Comparison of ENCODE assay signal across 21 cellular contexts in the genomic region with DNA sequence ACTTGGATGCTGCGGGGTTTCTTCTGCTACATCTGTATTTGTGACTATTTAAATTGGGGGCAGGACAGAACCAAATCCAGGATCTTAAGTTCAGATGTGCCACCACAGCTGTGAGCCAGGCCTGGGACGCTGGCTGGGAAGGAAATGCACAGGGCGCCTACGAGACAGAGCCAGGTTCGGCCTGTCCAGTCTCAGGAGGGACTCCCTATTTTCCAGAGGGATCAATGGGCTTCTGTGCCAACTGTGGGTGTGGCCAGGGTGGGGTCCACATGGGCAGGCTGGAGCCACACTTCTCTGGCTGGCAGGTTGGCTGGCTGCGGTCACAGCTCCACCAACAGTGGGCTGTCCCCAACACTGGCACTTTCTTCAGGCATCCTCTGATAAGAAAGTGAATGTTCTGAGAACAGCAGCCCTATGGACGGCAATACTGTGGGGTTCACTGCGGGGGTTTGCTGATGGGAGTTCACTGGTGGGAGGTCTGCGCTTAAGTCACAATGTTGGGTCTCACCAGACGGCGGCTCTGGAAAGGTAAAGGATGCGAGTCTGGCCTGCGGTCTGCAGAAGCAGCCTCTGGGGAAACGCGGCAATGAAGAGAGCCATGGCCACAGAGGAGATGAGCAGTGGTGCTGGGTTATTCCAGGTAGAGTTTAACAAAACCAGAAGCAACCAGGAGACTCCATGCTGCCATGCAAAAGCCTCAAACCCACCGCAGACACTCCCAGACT.
DNase-seq lines count a peak whose midpoint lies in the region; ATAC-seq and TF ChIP-seq lines count a peak whose summit lies in the region.
"Had no signal": no experiment of that assay in that cellular context is flagged by ENCODE, and none has a peak within 500 bp of the region (broad histone marks: within the 10 kb centered on the region; RNA-seq: fewer than 3 reads in every experiment).

No MANE protein-coding gene starts in this region.

- DNase-seq in CD14-positive monocyte (ENCODE audit: low spot score) (no peak), Panc1 (ENCODE audit: low read depth, low spot score) (no peak), endothelial cell (ENCODE audit: low spot score) (no peak), neural progenitor cell (ENCODE audit: low spot score) (no peak), HPDE6-E6E7 (ENCODE audit: extremely low spot score) (no peak), ovary (no peak), caudate nucleus (lab: John Stamatoyannopoulos, UW) (no peak)
- DNase-seq: CD8-positive, alpha-beta T cell; HCEC 1CT; IMR-90; NCI-H1105 treated with DMSO at 0.1 percent for 48 hours; NCI-H1694; NCI-H510A; NCI-H748 treated with DMSO at 0.1 percent for 48 hours; PC-9; SIG-M5; SK-N-SH had no signal

- no peak overlapping the region for H2AFZ ChIP-seq in neural progenitor cell (replicated peaks)
- H2AFZ ChIP-seq: GM23338, PC-9 had no signal

- no TSS peak for BruUV-seq in Panc1 (replicated peaks; lab: Mats Ljungman, UMichigan)

- H3K4me3 Mint-ChIP-seq in CD14-positive monocyte (no peak overlapping the region), endothelial cell (ENCODE audit: unreplicated experiment) (peak overlapping the region; percentile 19), neural progenitor cell (no peak overlapping the region)
- H3K4me3 Mint-ChIP-seq: CD8-positive, alpha-beta T cell; GM23338 had no signal

- in situ Hi-C loops in Panc1 (cut with HindIII; ENCODE audit: low pct_unique_long_range_greater_than_20kb, low sequenced_read_pairs), result no loop called here

- no peak overlapping the region for H3K4me3 ChIP-seq in Panc1 (ENCODE audit: low read depth in 2 of 2, low read length in 2 of 2)
- no peak overlapping the region for H3K4me3 ChIP-seq in neural progenitor cell
- H3K4me3 ChIP-seq in ovary, result no peak overlapping the region
- H3K4me3 ChIP-seq: GM23338, PC-9 had no signal

- no peaks in the 10 kb centered on the region for H4K20me1 ChIP-seq in neural progenitor cell (ENCODE audit: low read depth)

- no peaks in the 10 kb centered on the region for H3K79me2 ChIP-seq in neural progenitor cell (ENCODE audit: low read depth)

- H3K9me3 Mint-ChIP-seq in CD14-positive monocyte, result peaks cover 0 to 2% (median 0%) of the 10 kb centered on the region in 7 donors
- no peaks in the 10 kb centered on the region for H3K9me3 Mint-ChIP-seq in endothelial cell (ENCODE audit: unreplicated experiment)
- H3K9me3 Mint-ChIP-seq in neural progenitor cell, result peaks cover 14% of the 10 kb centered on the region
- H3K9me3 Mint-ChIP-seq: CD8-positive, alpha-beta T cell had no signal

- CTCF ChIA-PET in Panc1 (lab: Charles Lee), result no interaction called here

- TF ChIP-seq CTCF in CD14-positive monocyte (IDR thresholded peaks at IDR 0.05) (no peak), Panc1 (IDR thresholded peaks at IDR 0.05) (no peak), endothelial cell (IDR thresholded peaks at IDR 0.05; ENCODE audit: unreplicated experiment) (no peak), neural progenitor cell (IDR thresholded peaks at IDR 0.05) (no peak), ovary (IDR thresholded peaks at IDR 0.05) (no peak)

- H3K4me1 ChIP-seq in Panc1 (ENCODE audit: control insufficient read depth, insufficient read depth, low read length), result no peaks in the 10 kb centered on the region
- no peaks in the 10 kb centered on the region for H3K4me1 ChIP-seq in neural progenitor cell
- no peaks in the 10 kb centered on the region for H3K4me1 ChIP-seq in ovary (ENCODE audit: insufficient read depth)

- H3K4me1 Mint-ChIP-seq in CD14-positive monocyte (peaks cover 20% of the 10 kb centered on the region), endothelial cell (ENCODE audit: unreplicated experiment) (peaks cover 13% of the 10 kb centered on the region), neural progenitor cell (peaks cover 7% of the 10 kb centered on the region)

- ATAC-seq in Panc1 (peak; percentile 21; the same call in 1 of the 2 replicates), GM21717 (IDR thresholded peaks at IDR 0.05; ENCODE audit: unreplicated experiment) (no peak)
- ATAC-seq: CD8-positive, alpha-beta T cell; GM23338 had no signal

- POLR2A ChIA-PET in Panc1 (lab: Charles Lee), result no interaction called here

- no peak for TF ChIP-seq EP300 in ovary (IDR thresholded peaks at IDR 0.05)

- H3K9me3 ChIP-seq in Panc1 (ENCODE audit: control insufficient read depth, insufficient read depth, low read depth, low read length), result no peaks in the 10 kb centered on the region
- no peaks in the 10 kb centered on the region for H3K9me3 ChIP-seq in neural progenitor cell (ENCODE audit: low read depth)
- H3K9me3 ChIP-seq in ovary, result no peaks in the 10 kb centered on the region

- no peaks in the 10 kb centered on the region for H3K27me3 ChIP-seq in Panc1 (ENCODE audit: control insufficient read depth, insufficient read depth, low read length)
- no peaks in the 10 kb centered on the region for H3K27me3 ChIP-seq in neural progenitor cell
- no peaks in the 10 kb centered on the region for H3K27me3 ChIP-seq in ovary

- H3K36me3 Mint-ChIP-seq in CD14-positive monocyte (peaks cover 66 to 80% of the 10 kb centered on the region in 2 donors), endothelial cell (ENCODE audit: low read depth, unreplicated experiment) (peaks cover 61% of the 10 kb centered on the region), neural progenitor cell (peaks cover 32% of the 10 kb centered on the region)

- H3K27me3 Mint-ChIP-seq in CD14-positive monocyte (ENCODE audit: low read depth in 3 of 3) (peaks cover 0 to 2% (median 0%) of the 10 kb centered on the region in 3 donors), endothelial cell (ENCODE audit: unreplicated experiment) (peaks cover 8% of the 10 kb centered on the region), neural progenitor cell (ENCODE audit: insufficient read depth, low read depth) (no peaks in the 10 kb centered on the region)

- H3K36me3 ChIP-seq in Panc1 (ENCODE audit: control insufficient read depth, insufficient read depth, low read length) (no peaks in the 10 kb centered on the region), neural progenitor cell (no peaks in the 10 kb centered on the region), ovary (no peaks in the 10 kb centered on the region)

- no peak overlapping the region for H3K4me2 ChIP-seq in neural progenitor cell
- H3K4me2 ChIP-seq: GM23338, KMS-11, PC-9, SK-N-SH had no signal

- H3K27ac ChIP-seq in Panc1 (ENCODE audit: low read length) (no peak overlapping the region), neural progenitor cell (no peak overlapping the region), ovary (no peak overlapping the region), caudate nucleus (ENCODE audit: low read depth, low read length) (no peak overlapping the region)
- H3K27ac ChIP-seq: KMS-11, PC-9, RWPE1 had no signal

- H3K27ac Mint-ChIP-seq in CD14-positive monocyte (peak overlapping the region in 5 of 7 donors; percentile 11 to 73 (median 26)), endothelial cell (ENCODE audit: unreplicated experiment) (peak overlapping the region; percentile 36), neural progenitor cell (peak overlapping the region; percentile 18)
- H3K27ac Mint-ChIP-seq: CD8-positive, alpha-beta T cell had no signal

- 94 to 97% (median 95%) methylated on average over 16 of the region's 16 CpGs for WGBS in ovary, 3 donors

- no peak for TF ChIP-seq POLR2A in ovary (IDR thresholded peaks at IDR 0.05)

- intact Hi-C loops in CD14-positive monocyte (cut with micrococcal nuclease) (no loop called here), Panc1 (cut with micrococcal nuclease; ENCODE audit: unreplicated experiment) (no loop called here), ovary (cut with DNase I) (no loop called here)

- no peak overlapping the region for H3K9ac ChIP-seq in neural progenitor cell
- H3K9ac ChIP-seq: KMS-11, SK-N-SH had no signal

- no peaks in the 10 kb centered on the region for H3F3A ChIP-seq in neural progenitor cell (ENCODE audit: low read depth)
